ENCODE assay signal across 1 cellular context in genomic region chr13:113724016-113724758, GRCh38.
TF ChIP-seq lines count a peak whose summit lies in the region.

No MANE protein-coding gene starts in this region.

TF ChIP-seq in endothelial cell of umbilical vein, 7 proteins besides CTCF, POLR2A, EP300 and RAD21 (continued from another document):
- TF ChIP-seq EZH2 (IDR thresholded peaks at IDR 0.05; ENCODE audit: borderline replicate concordance, low read depth, low read length, severe bottlenecking): no peak
- no peak for TF ChIP-seq JUN (IDR thresholded peaks at IDR 0.05; ENCODE audit: borderline replicate concordance, insufficient read depth, insufficient read length, low read depth)
